8 cellular contexts compared by ENCODE assay signal in the genomic region with DNA sequence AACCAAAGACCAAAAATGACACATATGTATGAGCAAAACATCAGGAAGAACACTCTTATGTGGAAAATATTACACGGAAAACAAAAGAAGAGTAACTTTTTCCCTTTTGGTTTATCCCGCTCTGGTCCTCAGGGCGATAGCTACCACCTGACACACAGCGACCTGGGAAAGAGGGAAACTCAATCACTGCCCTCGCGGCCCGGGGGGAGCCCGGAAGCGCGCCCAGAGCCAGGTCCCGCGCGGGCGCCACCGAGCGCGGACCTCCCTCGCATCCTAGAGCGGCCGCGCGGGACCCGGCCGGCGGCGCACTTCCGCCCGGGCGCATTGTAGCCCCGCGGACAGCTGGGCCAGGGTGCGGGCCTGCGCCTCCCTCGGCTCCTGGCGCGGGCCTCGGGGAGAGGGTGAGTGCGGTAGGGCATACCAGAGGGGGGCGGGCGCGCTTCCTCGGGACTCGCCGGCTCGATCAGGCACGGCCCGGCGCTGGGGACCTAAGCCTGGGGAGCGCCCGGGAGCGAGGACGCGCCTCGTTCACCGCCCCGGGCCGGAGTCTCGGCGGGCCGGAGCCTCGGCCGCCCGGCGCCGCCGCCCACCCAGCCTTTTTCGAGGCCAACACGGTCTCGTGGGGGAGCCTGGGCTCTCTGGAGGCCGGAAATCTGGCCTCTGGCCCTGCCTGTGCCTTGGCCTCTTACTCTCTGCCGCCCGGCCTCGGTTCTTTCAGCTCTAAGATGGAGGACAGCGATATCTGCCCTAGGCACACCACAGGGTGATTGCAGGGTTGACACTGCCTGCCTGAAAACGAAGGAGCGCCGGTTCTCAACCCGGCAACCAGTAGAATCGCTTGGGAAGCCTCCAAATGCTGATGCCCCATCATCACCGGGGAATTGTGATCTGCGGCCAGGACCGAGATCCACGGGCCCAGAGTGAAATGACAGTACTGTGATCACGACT. TPM values are rescaled to one million over a fixed set of nuclear protein-coding genes. Genes with fewer than 3 reads are reported as not detected.
DNase-seq lines count a peak whose midpoint lies in the region; ATAC-seq, FAIRE-seq and TF ChIP-seq lines count a peak whose summit lies in the region.

A gene with protein sequence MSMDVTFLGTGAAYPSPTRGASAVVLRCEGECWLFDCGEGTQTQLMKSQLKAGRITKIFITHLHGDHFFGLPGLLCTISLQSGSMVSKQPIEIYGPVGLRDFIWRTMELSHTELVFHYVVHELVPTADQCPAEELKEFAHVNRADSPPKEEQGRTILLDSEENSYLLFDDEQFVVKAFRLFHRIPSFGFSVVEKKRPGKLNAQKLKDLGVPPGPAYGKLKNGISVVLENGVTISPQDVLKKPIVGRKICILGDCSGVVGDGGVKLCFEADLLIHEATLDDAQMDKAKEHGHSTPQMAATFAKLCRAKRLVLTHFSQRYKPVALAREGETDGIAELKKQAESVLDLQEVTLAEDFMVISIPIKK (plus strand): TSS at position 327 of the 948 bp plus-strand sequence. CDS start 6,365 bp downstream, outside the sequence.

- TF ChIP-seq CTCF in astrocyte (IDR thresholded peaks at IDR 0.05; ENCODE audit: insufficient read depth, low read depth, low read length): no peak

- H3K4me3 Mint-ChIP-seq in astrocyte (ENCODE audit: unreplicated experiment): peak within 1 kb of the TSS; percentile 86

- H2AFZ ChIP-seq in astrocyte (ENCODE audit: low read depth, low read length): peak within 1 kb of the TSS; percentile 95

- no peaks in the 10 kb centered on the region for H3K36me3 ChIP-seq in astrocyte (ENCODE audit: insufficient read depth, low read length)

- ATAC-seq in GM18498 (IDR thresholded peaks at IDR 0.05; ENCODE audit: unreplicated experiment): peak; percentile 97
- peak; percentile 91 for ATAC-seq in HG02840 (IDR thresholded peaks at IDR 0.05; ENCODE audit: low FRiP score, unreplicated experiment)

- H3K4me1 ChIP-seq in astrocyte (ENCODE audit: insufficient read depth, low read length): no peaks in the 10 kb centered on the region

- peaks cover 2% of the 10 kb centered on the region for H3K9me3 Mint-ChIP-seq in astrocyte (ENCODE audit: unreplicated experiment)

- peak within 1 kb of the TSS; percentile 96 for H3K27ac Mint-ChIP-seq in astrocyte (ENCODE audit: unreplicated experiment)

- peaks cover 4% of the 10 kb centered on the region for H3K4me1 Mint-ChIP-seq in astrocyte (ENCODE audit: low read depth, unreplicated experiment)

- H3K9me3 ChIP-seq in astrocyte (ENCODE audit: insufficient read depth, low read depth, low read length): no peaks in the 10 kb centered on the region

- peak within 1 kb of the TSS; percentile 69 for H3K4me3 ChIP-seq in astrocyte (ENCODE audit: insufficient read depth, low read depth, low read length)

- peaks cover 20% of the 10 kb centered on the region for H3K79me2 ChIP-seq in astrocyte (ENCODE audit: insufficient read depth, low read length)

- H3K4me2 ChIP-seq in astrocyte (ENCODE audit: low read length): peak within 1 kb of the TSS; percentile 84

- H3K27ac ChIP-seq in astrocyte (ENCODE audit: low read depth, low read length): peak within 1 kb of the TSS; percentile 91

- H4K20me1 ChIP-seq in astrocyte (ENCODE audit: insufficient read depth, low read length): no peaks in the 10 kb centered on the region

- DNase-seq in NCI-H1436 (lab: John Stamatoyannopoulos, UW) (peak; percentile 69), T-helper 22 cell (ENCODE audit: low read depth) (peak; percentile 34), astrocyte (ENCODE audit: low read depth) (peak; percentile 68), hepatic stellate cell (ENCODE audit: low spot score) (peak; percentile 79), retina (peak; percentile 92), GOT3 (lab: John Stamatoyannopoulos, UW) (no peak)

- FAIRE-seq in astrocyte (lab: Jason Lieb, UNC): no peak

- no peaks in the 10 kb centered on the region for H3K27me3 ChIP-seq in astrocyte (ENCODE audit: insufficient read depth, low read length)

- H3K36me3 Mint-ChIP-seq in astrocyte (ENCODE audit: low read depth, unreplicated experiment): peaks cover 5% of the 10 kb centered on the region

- H3K9ac ChIP-seq in astrocyte (ENCODE audit: low read length): peak within 1 kb of the TSS; percentile 89

- no peaks in the 10 kb centered on the region for H3K27me3 Mint-ChIP-seq in astrocyte (ENCODE audit: low read depth, unreplicated experiment)

RNA-seq across cellular contexts. Expression of the gene that starts here (rescaled TPM):
- 7.6 and 8.2 TPM in 2 replicates for total RNA-seq in astrocyte
